In the genomic region with DNA sequence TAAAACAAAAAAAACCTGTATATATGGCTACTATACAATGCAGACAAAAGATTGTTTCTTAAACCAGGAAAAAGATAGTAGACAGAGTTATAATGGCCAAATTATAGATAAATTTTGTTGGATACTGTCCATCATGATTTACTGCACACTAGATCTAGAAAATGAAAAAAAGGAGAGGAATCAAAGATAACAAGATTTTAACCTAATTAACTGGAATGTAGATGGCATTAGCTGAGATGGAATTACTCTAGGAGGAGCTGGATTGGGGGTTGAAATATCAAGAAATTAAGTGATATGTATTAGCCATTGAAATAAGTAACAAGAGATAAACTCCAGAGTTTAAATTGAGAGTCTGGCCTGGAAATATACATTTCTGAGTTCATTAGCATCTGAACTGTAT, we compare ENCODE assay signal across 19 cellular contexts.
A peak's percentile ranks its signal among the peaks of the same experiment; 100 is the strongest.
DNase-seq lines count a peak whose midpoint lies in the region; ATAC-seq, FAIRE-seq and TF ChIP-seq lines count a peak whose summit lies in the region.
"Had no signal": no experiment of that assay in that cellular context is flagged by ENCODE, and none has a peak within 500 bp of the region (broad histone marks: within the 10 kb centered on the region; RNA-seq: fewer than 3 reads in every experiment).

No MANE protein-coding gene starts in this region.

- H3F3A ChIP-seq in SK-N-SH (replicated peaks; ENCODE audit: insufficient read depth), result no peaks in the 10 kb centered on the region

- H3K27me3 ChIP-seq in HCT116 (ENCODE audit: insufficient read depth, low read length) (no peaks in the 10 kb centered on the region), SK-N-SH (ENCODE audit: insufficient read depth) (no peaks in the 10 kb centered on the region), brain microvascular endothelial cell (replicated peaks) (no peaks in the 10 kb centered on the region)
- H3K27me3 ChIP-seq: BLaER1 treated with 17β-estradiol and CSF1 and Interleukin-3, amounts not matched to agents 10 nM and 100 nM had no signal

- FAIRE-seq in TTC549 (lab: Jason Lieb, UNC), result peak; percentile 65
- FAIRE-seq: A549, G401.6, GM12891 had no signal

- no peak for TF ChIP-seq POLR2A in HCT116 (IDR thresholded peaks at IDR 0.05; ENCODE audit: borderline replicate concordance, extremely low read depth, insufficient read depth, insufficient read length)

- H3K79me2 ChIP-seq in HCT116 (ENCODE audit: insufficient read depth, low read length) (no peaks in the 10 kb centered on the region), SK-N-SH (ENCODE audit: insufficient read depth) (no peaks in the 10 kb centered on the region)

- H2AFZ ChIP-seq in HCT116 (ENCODE audit: low read depth, low read length, poor library complexity, severe bottlenecking), result peak overlapping the region; percentile 65
- H2AFZ ChIP-seq in SK-N-SH (ENCODE audit: low read depth), result no peak overlapping the region

- no peak overlapping the region for H3K4me3 ChIP-seq in HCT116 (replicated peaks in 1 of 2; ENCODE audit: low read depth in 1 of 2, low read length in 2 of 2)
- H3K4me3 ChIP-seq in SK-N-SH (ENCODE audit: low read depth in 2 of 2, low read length in 1 of 2), result no peak overlapping the region
- no peak overlapping the region for H3K4me3 ChIP-seq in brain microvascular endothelial cell (ENCODE audit: low read depth, low read length)
- H3K4me3 ChIP-seq: A549; BLaER1 treated with 17β-estradiol and CSF1 and Interleukin-3, amounts not matched to agents 10 nM and 100 nM had no signal

- ATAC-seq in HCT116 (no peak), GM18870 (IDR thresholded peaks at IDR 0.05; ENCODE audit: unreplicated experiment) (no peak)
- ATAC-seq: A549; CD8-positive, alpha-beta T cell had no signal

- H3K4me1 ChIP-seq in HCT116 (ENCODE audit: control insufficient read depth in 1 of 2, insufficient read depth in 2 of 2, low read length in 2 of 2), result no peaks in the 10 kb centered on the region
- H3K4me1 ChIP-seq in SK-N-SH (ENCODE audit: control insufficient read depth in 1 of 2, insufficient read depth in 2 of 2, low read depth in 1 of 2, low read length in 1 of 2), result peaks cover 0 to 12% of the 10 kb centered on the region in 2 experiments; a peak in 1 of 4 replicates
- H3K4me1 ChIP-seq: A549; BLaER1 treated with 17β-estradiol and CSF1 and Interleukin-3, amounts not matched to agents 10 nM and 100 nM; Caco-2 had no signal

- H3K9me2 ChIP-seq in HCT116 (ENCODE audit: insufficient read depth), result no peaks in the 10 kb centered on the region; the same call in 1 of the 2 replicates
- no peaks in the 10 kb centered on the region for H3K9me2 ChIP-seq in SK-N-SH

- H4K20me1 ChIP-seq in HCT116 (ENCODE audit: insufficient read depth) (no peaks in the 10 kb centered on the region), SK-N-SH (ENCODE audit: insufficient read depth) (no peaks in the 10 kb centered on the region)
- H4K20me1 ChIP-seq: BLaER1 treated with 17β-estradiol and CSF1 and Interleukin-3, amounts not matched to agents 10 nM and 100 nM had no signal

- CTCF ChIA-PET in HCT116 (lab: Charles Lee) (no interaction called here), SK-N-SH (lab: Yijun Ruan, JAX) (interaction anchor here (0.6 to 0.8 kb wide), 2 partner anchors 19 to 356 kb away, joined by 3 read pairs; no protein-coding TSS in a partner anchor)

- H3K4me2 ChIP-seq in HCT116 (ENCODE audit: low read length), result no peak overlapping the region
- H3K4me2 ChIP-seq in SK-N-SH, result no peak overlapping the region
- H3K4me2 ChIP-seq: A549; BLaER1 treated with 17β-estradiol and CSF1 and Interleukin-3, amounts not matched to agents 10 nM and 100 nM had no signal

- TF ChIP-seq EP300 in SK-N-SH (IDR thresholded peaks at IDR 0.05; ENCODE audit: borderline replicate concordance in 1 of 2, low read depth in 1 of 2, low read length in 1 of 2), result peak in 1 of 2 experiments; percentile 72; a peak in 1 of 4 replicates

- TF ChIP-seq CTCF in HCT116 (IDR thresholded peaks at IDR 0.05 in 2 of 3, conservative IDR thresholded peaks at IDR 0.05 in 1 of 3; ENCODE audit: borderline replicate concordance in 1 of 3, insufficient read depth in 1 of 3, low read depth in 2 of 3, low read length in 2 of 3) (no peak), SK-N-SH (IDR thresholded peaks at IDR 0.05) (no peak), brain microvascular endothelial cell (IDR thresholded peaks at IDR 0.05; ENCODE audit: low read depth, low read length, missing control alignments) (no peak)

- H3K36me3 ChIP-seq in HCT116 (ENCODE audit: control insufficient read depth in 1 of 2, insufficient read depth in 2 of 2, low read length in 2 of 2) (no peaks in the 10 kb centered on the region), SK-N-SH (replicated peaks in 1 of 2; ENCODE audit: control insufficient read depth in 1 of 2, insufficient read depth in 2 of 2, low read length in 1 of 2) (no peaks in the 10 kb centered on the region), brain microvascular endothelial cell (replicated peaks) (no peaks in the 10 kb centered on the region)
- H3K36me3 ChIP-seq: BLaER1 treated with 17β-estradiol and CSF1 and Interleukin-3, amounts not matched to agents 10 nM and 100 nM had no signal

- RAD21 ChIA-PET in HCT116 (lab: Charles Lee; ENCODE audit: low non-redundant PET in 1 of 2, low total read pairs in 2 of 2, uncharacterized antibody in 2 of 2, unreplicated experiment in 2 of 2), result no interaction called here

- DNase-seq in HCT116 (ENCODE audit: low read depth, low spot score), result no peak
- peak; percentile 20 for DNase-seq in SK-N-SH
- no peak for DNase-seq in brain microvascular endothelial cell
- no peak for DNase-seq in SW480 (ENCODE audit: low spot score)
- DNase-seq: AML-193; Caco-2; Calu3; CD4-positive, alpha-beta T cell; CD8-positive, alpha-beta T cell; DMS79 treated with DMSO at 0.1 percent for 48 hours; GF-D8 had no signal

- intact Hi-C loops in HCT116 (cut with micrococcal nuclease), result no loop called here

- H3K9me3 ChIP-seq in HCT116 (ENCODE audit: control insufficient read depth in 1 of 2, insufficient read depth in 1 of 2, low read depth in 1 of 2, low read length in 2 of 2), result no peaks in the 10 kb centered on the region
- no peaks in the 10 kb centered on the region for H3K9me3 ChIP-seq in SK-N-SH
- H3K9me3 ChIP-seq: A549; BLaER1 treated with 17β-estradiol and CSF1 and Interleukin-3, amounts not matched to agents 10 nM and 100 nM; Caco-2 had no signal

- POLR2A ChIA-PET in HCT116 (lab: Charles Lee) (no interaction called here), SK-N-SH (lab: Yijun Ruan, JAX) (no interaction called here)

- H3K9ac ChIP-seq in HCT116 (ENCODE audit: low read length) (no peak overlapping the region), SK-N-SH (no peak overlapping the region)
- H3K9ac ChIP-seq: BLaER1 treated with 17β-estradiol and CSF1 and Interleukin-3, amounts not matched to agents 10 nM and 100 nM had no signal

- no TSS peak for BruUV-seq in HCT116 (replicated peaks; lab: Mats Ljungman, UMichigan)

- H3K27ac ChIP-seq in HCT116 (ENCODE audit: low read depth, low read length), result no peak overlapping the region
- peak overlapping the region in 1 of 2 experiments; percentile 69; a peak in 2 of 4 replicates for H3K27ac ChIP-seq in SK-N-SH (ENCODE audit: low read depth in 2 of 2, low read length in 1 of 2)
- H3K27ac ChIP-seq in brain microvascular endothelial cell, result no peak overlapping the region
- H3K27ac ChIP-seq: 22Rv1; A549; BLaER1 treated with 17β-estradiol and CSF1 and Interleukin-3, amounts not matched to agents 10 nM and 100 nM; C4-2B had no signal

- in situ Hi-C loops in brain microvascular endothelial cell (cut with HindIII; ENCODE audit: low pct_ligation_motif_present, low sequenced_read_pairs), result no loop called here

- TF ChIP-seq RAD21 in HCT116 (IDR thresholded peaks at IDR 0.05; ENCODE audit: low read depth) (no peak), SK-N-SH (IDR thresholded peaks at IDR 0.05; ENCODE audit: low read length) (no peak)

TF ChIP-seq in HCT116, 20 proteins besides CTCF, POLR2A, EP300 and RAD21 (continues in another document):
- no peak for TF ChIP-seq EGR1 (IDR thresholded peaks at IDR 0.05; ENCODE audit: low read depth)
- TF ChIP-seq EZH2 (IDR thresholded peaks at IDR 0.05), result no peak
- no peak for TF ChIP-seq ZFX (IDR thresholded peaks at IDR 0.05)
- TF ChIP-seq YY1 (IDR thresholded peaks at IDR 0.05; ENCODE audit: extremely low read depth, insufficient replicate concordance, low read depth, low read length), result no peak
- TF ChIP-seq POLR2AphosphoS5 (IDR thresholded peaks at IDR 0.05; ENCODE audit: low read depth, low read length), result no peak
- no peak for TF ChIP-seq CEBPB (IDR thresholded peaks at IDR 0.05; ENCODE audit: low read depth)
- TF ChIP-seq TCF7L2 (IDR thresholded peaks at IDR 0.05; ENCODE audit: borderline replicate concordance, extremely low read depth, insufficient read depth, insufficient read length), result no peak
- no peak for TF ChIP-seq EZH2phosphoT487 (IDR thresholded peaks at IDR 0.05; ENCODE audit: borderline replicate concordance)
- no peak for TF ChIP-seq ELF1 (IDR thresholded peaks at IDR 0.05; ENCODE audit: borderline replicate concordance, low read depth)

TF ChIP-seq in SK-N-SH, 30 proteins besides CTCF, POLR2A, EP300 and RAD21 (continues in another document):
- no peak for TF ChIP-seq POLR2AphosphoS5 (IDR thresholded peaks at IDR 0.05; ENCODE audit: low read depth, low read length)
- TF ChIP-seq TEAD4 (IDR thresholded peaks at IDR 0.05; ENCODE audit: borderline replicate concordance, insufficient read depth), result peak; percentile 36; the same call in 1 of the 2 replicates
- TF ChIP-seq ELF1 (IDR thresholded peaks at IDR 0.05), result no peak
- TF ChIP-seq MEF2A (IDR thresholded peaks at IDR 0.05; ENCODE audit: borderline replicate concordance, low read depth), result no peak
- peak; percentile 65; the same call in 1 of the 2 replicates for TF ChIP-seq RCOR1 (IDR thresholded peaks at IDR 0.05; ENCODE audit: low read length)
- TF ChIP-seq TCF12 (IDR thresholded peaks at IDR 0.05), result 0 out of 2 replicates have a peak, but pooled peaks have one; percentile 9
- TF ChIP-seq YY1 (IDR thresholded peaks at IDR 0.05; ENCODE audit: low read depth), result no peak
- TF ChIP-seq, protein P1, sequence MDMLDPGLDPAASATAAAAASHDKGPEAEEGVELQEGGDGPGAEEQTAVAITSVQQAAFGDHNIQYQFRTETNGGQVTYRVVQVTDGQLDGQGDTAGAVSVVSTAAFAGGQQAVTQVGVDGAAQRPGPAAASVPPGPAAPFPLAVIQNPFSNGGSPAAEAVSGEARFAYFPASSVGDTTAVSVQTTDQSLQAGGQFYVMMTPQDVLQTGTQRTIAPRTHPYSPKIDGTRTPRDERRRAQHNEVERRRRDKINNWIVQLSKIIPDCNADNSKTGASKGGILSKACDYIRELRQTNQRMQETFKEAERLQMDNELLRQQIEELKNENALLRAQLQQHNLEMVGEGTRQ (IDR thresholded peaks at IDR 0.05; ENCODE audit: borderline replicate concordance, low read depth, low read length), result no peak
- peak; percentile 62; the same call in 1 of the 2 replicates for TF ChIP-seq FOXJ3 (CRISPR knock-in tag; IDR thresholded peaks at IDR 0.05)
- TF ChIP-seq CHD2 (IDR thresholded peaks at IDR 0.05; ENCODE audit: low read length, partially characterized antibody), result peak; percentile 60
- TF ChIP-seq, protein P2, sequence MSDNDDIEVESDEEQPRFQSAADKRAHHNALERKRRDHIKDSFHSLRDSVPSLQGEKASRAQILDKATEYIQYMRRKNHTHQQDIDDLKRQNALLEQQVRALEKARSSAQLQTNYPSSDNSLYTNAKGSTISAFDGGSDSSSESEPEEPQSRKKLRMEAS (IDR thresholded peaks at IDR 0.05; ENCODE audit: low read depth), result no peak
